17 cellular contexts compared by ENCODE assay signal in genomic region chr1:243890576-243890975, GRCh38. TPM values are rescaled to one million over a fixed set of nuclear protein-coding genes. Genes with fewer than 3 reads are reported as not detected.
A peak's percentile ranks its signal among the peaks of the same experiment; 100 is the strongest.
DNase-seq lines count a peak whose midpoint lies in the region; ATAC-seq and TF ChIP-seq lines count a peak whose summit lies in the region.
"Had no signal": no experiment of that assay in that cellular context is flagged by ENCODE, and none has a peak within 500 bp of the region (broad histone marks: within the 10 kb centered on the region; RNA-seq: fewer than 3 reads in every experiment).

No MANE protein-coding gene starts in this region.

- TF ChIP-seq CTCF in AG09309 (IDR thresholded peaks at IDR 0.05; ENCODE audit: control insufficient read depth, insufficient read depth, low read depth, low read length, missing control alignments) (no peak), cardiac fibroblast (IDR thresholded peaks at IDR 0.05; ENCODE audit: low read depth, low read length) (no peak), psoas muscle (IDR thresholded peaks at IDR 0.05) (no peak), suprapubic skin (IDR thresholded peaks at IDR 0.05) (no peak)

- DNase-seq in AG09309 (ENCODE audit: low read depth) (peak; percentile 80), HT1080 (ENCODE audit: low read depth) (peak; percentile 32), cardiac fibroblast (ENCODE audit: low read depth in 2 of 2) (peak; percentile 35 to 62), iris pigment epithelial cell (ENCODE audit: low read depth) (peak; percentile 31), psoas muscle (no peak), suprapubic skin (ENCODE audit: low spot score in 2 of 2) (no peak)
- DNase-seq in activated CD4-positive, alpha-beta T cell treated with anti-CD3 and anti-CD28 coated beads for 1 hour, result no peak
- DNase-seq: activated CD8-positive, alpha-beta T cell treated with anti-CD3 and anti-CD28 coated beads, Interleukin-2, amount 10 ng/mL, durations not matched to agents 7 days and 5 days; DMS79 treated with DMSO at 0.1 percent for 48 hours; gastrocnemius medialis; NCI-H1105; NCI-H446 treated with DMSO at 0.1 percent for 48 hours; occipital lobe; stomach had no signal

- H3K27ac ChIP-seq in psoas muscle (no peak overlapping the region), suprapubic skin (no peak overlapping the region)
- H3K27ac ChIP-seq: BLaER1, gastrocnemius medialis, SK-N-MC, stomach had no signal

- H3K9me3 ChIP-seq in psoas muscle, result no peaks in the 10 kb centered on the region
- no peaks in the 10 kb centered on the region for H3K9me3 ChIP-seq in suprapubic skin
- H3K9me3 ChIP-seq: BLaER1, gastrocnemius medialis, stomach had no signal

- no peak for TF ChIP-seq POLR2A in suprapubic skin (IDR thresholded peaks at IDR 0.05)

- intact Hi-C loops in psoas muscle (cut with DNase I), result no loop called here

- no peak for TF ChIP-seq EP300 in suprapubic skin (IDR thresholded peaks at IDR 0.05)

- H3K4me1 ChIP-seq in psoas muscle, result no peaks in the 10 kb centered on the region
- peaks cover 3% of the 10 kb centered on the region for H3K4me1 ChIP-seq in suprapubic skin
- H3K4me1 ChIP-seq: BLaER1, gastrocnemius medialis, stomach had no signal

- H3K4me3 ChIP-seq in AG09309 (ENCODE audit: control insufficient read depth, low read depth, low read length), result no peak overlapping the region
- no peak overlapping the region for H3K4me3 ChIP-seq in cardiac fibroblast (replicated peaks in 1 of 2; ENCODE audit: low read depth in 2 of 2, low read length in 2 of 2)
- H3K4me3 ChIP-seq in psoas muscle, result no peak overlapping the region
- no peak overlapping the region for H3K4me3 ChIP-seq in suprapubic skin
- H3K4me3 ChIP-seq: BLaER1, gastrocnemius medialis, SK-N-MC, stomach had no signal

- H3K36me3 ChIP-seq in psoas muscle (ENCODE audit: insufficient read depth in 1 of 2, low read depth in 1 of 2), result no peaks in the 10 kb centered on the region
- H3K36me3 ChIP-seq in suprapubic skin, result no peaks in the 10 kb centered on the region
- H3K36me3 ChIP-seq: BLaER1, gastrocnemius medialis, stomach had no signal

- 39 to 60% (median 41%) methylated on average over 2 of the region's 2 CpGs for WGBS in psoas muscle, 3 donors
- WGBS in suprapubic skin, result 36% methylated on average over 2 of the region's 2 CpGs

- H3K27me3 ChIP-seq in psoas muscle (ENCODE audit: insufficient read depth in 3 of 3, low read length in 2 of 3), result no peaks in the 10 kb centered on the region
- H3K27me3 ChIP-seq in suprapubic skin, result no peaks in the 10 kb centered on the region
- H3K27me3 ChIP-seq: BLaER1, gastrocnemius medialis had no signal

- ATAC-seq in GM19455 (IDR thresholded peaks at IDR 0.05; ENCODE audit: unreplicated experiment), result no peak
- no peak for ATAC-seq in psoas muscle
- ATAC-seq: activated CD8-positive, alpha-beta T cell treated with anti-CD3 and anti-CD28 coated beads, Interleukin-2, amount 10 ng/mL, durations not matched to agents 7 days and 5 days; gastrocnemius medialis had no signal

RNA-seq across cellular contexts. Expression of gene AKT3, which starts 40.5 kb away (rescaled TPM):
- total RNA-seq in HT1080 (2014; rRNA removed; shearing (Covaris generic)), result 10.7 and 15.4 TPM in 2 replicates
- 29.3 and 39.6 TPM in 2 replicates for polyA plus RNA-seq in HT1080 (2015; cell fraction: cytosol; rRNA removed)
- 20.8 and 21.3 TPM in 2 replicates for polyA plus RNA-seq in HT1080 (2015; cell fraction: nucleus; rRNA removed)
- 10 to 100 TPM in 3 of 4 donors, 1 to 10 TPM in 1; 9.8 to 25.1 (median 14.1) TPM for total RNA-seq in psoas muscle
- polyA plus RNA-seq in psoas muscle, result 1 to 10 TPM; 3.3 to 3.7 (median 3.5) TPM
- 10 to 100 TPM in 2 of 4 donors, 1 to 10 TPM in 2; 3.8 to 31.7 (median 8.6) TPM for total RNA-seq in suprapubic skin

Comparison
In these comparisons a context has a peak if more than half of its experiments do, and no peak if none do; other contexts are left out.
1. DNase-seq: peak in AG09309 (single experiment), HT1080 (single experiment), cardiac fibroblast (2 of 2) and iris pigment epithelial cell (single experiment); none in activated CD4-positive, alpha-beta T cell treated with anti-CD3 and anti-CD28 coated beads for 1 hour (single experiment), psoas muscle (0 of 2) and suprapubic skin (0 of 2).